In the genomic region with DNA sequence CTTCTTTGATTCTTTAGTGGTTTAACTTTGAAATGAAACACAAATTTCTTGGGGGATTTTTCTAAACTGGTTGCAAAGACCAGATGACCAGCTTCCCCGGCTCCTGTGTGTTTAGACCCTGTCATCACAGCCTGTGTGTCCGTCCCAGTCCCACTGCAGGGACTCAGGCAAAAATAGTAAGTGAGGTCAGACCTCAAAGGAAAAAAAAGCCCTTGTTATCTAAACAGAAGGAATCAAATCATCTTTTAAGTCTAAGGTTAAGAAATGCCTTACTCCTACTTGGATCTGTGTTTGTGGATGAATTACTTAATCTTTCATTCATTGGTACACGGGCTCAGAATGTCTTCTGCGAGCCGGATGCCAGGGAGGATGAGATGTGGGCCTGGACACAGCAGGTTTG, we compare ENCODE assay signal across 1 cellular context.
TF ChIP-seq lines count a peak whose summit lies in the region.

No MANE protein-coding gene starts in this region.

TF ChIP-seq in GM23338, 12 proteins besides CTCF, POLR2A, EP300 and RAD21 (continued from another document):
- TF ChIP-seq, protein P1, sequence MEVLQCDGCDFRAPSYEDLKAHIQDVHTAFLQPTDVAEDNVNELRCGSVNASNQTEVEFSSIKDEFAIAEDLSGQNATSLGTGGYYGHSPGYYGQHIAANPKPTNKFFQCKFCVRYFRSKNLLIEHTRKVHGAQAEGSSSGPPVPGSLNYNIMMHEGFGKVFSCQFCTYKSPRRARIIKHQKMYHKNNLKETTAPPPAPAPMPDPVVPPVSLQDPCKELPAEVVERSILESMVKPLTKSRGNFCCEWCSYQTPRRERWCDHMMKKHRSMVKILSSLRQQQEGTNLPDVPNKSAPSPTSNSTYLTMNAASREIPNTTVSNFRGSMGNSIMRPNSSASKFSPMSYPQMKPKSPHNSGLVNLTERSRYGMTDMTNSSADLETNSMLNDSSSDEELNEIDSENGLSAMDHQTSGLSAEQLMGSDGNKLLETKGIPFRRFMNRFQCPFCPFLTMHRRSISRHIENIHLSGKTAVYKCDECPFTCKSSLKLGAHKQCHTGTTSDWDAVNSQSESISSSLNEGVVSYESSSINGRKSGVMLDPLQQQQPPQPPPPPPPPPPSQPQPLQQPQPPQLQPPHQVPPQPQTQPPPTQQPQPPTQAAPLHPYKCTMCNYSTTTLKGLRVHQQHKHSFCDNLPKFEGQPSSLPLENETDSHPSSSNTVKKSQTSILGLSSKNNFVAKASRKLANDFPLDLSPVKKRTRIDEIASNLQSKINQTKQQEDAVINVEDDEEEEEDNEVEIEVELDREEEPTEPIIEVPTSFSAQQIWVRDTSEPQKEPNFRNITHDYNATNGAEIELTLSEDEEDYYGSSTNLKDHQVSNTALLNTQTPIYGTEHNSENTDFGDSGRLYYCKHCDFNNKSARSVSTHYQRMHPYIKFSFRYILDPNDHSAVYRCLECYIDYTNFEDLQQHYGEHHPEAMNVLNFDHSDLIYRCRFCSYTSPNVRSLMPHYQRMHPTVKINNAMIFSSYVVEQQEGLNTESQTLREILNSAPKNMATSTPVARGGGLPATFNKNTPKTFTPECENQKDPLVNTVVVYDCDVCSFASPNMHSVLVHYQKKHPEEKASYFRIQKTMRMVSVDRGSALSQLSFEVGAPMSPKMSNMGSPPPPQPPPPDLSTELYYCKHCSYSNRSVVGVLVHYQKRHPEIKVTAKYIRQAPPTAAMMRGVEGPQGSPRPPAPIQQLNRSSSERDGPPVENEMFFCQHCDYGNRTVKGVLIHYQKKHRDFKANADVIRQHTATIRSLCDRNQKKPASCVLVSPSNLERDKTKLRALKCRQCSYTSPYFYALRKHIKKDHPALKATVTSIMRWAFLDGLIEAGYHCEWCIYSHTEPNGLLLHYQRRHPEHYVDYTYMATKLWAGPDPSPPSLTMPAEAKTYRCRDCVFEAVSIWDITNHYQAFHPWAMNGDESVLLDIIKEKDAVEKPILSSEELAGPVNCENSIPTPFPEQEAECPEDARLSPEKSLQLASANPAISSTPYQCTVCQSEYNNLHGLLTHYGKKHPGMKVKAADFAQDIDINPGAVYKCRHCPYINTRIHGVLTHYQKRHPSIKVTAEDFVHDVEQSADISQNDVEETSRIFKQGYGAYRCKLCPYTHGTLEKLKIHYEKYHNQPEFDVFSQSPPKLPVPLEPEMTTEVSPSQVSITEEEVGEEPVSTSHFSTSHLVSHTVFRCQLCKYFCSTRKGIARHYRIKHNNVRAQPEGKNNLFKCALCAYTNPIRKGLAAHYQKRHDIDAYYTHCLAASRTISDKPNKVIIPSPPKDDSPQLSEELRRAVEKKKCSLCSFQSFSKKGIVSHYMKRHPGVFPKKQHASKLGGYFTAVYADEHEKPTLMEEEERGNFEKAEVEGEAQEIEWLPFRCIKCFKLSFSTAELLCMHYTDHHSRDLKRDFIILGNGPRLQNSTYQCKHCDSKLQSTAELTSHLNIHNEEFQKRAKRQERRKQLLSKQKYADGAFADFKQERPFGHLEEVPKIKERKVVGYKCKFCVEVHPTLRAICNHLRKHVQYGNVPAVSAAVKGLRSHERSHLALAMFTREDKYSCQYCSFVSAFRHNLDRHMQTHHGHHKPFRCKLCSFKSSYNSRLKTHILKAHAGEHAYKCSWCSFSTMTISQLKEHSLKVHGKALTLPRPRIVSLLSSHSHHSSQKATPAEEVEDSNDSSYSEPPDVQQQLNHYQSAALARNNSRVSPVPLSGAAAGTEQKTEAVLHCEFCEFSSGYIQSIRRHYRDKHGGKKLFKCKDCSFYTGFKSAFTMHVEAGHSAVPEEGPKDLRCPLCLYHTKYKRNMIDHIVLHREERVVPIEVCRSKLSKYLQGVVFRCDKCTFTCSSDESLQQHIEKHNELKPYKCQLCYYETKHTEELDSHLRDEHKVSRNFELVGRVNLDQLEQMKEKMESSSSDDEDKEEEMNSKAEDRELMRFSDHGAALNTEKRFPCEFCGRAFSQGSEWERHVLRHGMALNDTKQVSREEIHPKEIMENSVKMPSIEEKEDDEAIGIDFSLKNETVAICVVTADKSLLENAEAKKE (CRISPR knock-in tag; IDR thresholded peaks at IDR 0.05): no peak
